20 cellular contexts compared by ENCODE assay signal in the genomic region with DNA sequence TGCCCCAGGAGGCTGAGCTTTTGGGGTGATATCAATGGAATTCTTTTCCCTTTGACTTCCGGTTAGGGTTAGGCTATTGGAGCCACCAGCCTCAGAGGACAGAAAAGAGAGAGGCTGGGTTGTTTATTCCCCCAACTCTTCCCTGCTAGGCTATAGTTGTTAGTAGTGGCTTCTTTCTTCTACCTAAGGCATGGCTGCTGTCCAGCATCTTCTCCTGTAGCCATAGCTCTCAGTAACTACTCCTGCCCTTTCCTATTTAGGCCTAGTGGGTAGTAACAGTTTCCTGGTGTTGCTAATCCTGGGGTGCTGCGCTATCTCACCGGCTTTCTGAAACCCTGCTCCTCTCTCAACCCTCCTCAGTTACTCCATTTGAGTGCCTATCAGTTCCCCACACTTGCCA.
"Had no signal": no experiment of that assay in that cellular context is flagged by ENCODE, and none has a peak within 500 bp of the region (broad histone marks: within the 10 kb centered on the region; RNA-seq: fewer than 3 reads in every experiment).

No MANE protein-coding gene starts in this region.

- H3K4me2 ChIP-seq: hepatocyte had no signal

- H3K4me3 Mint-ChIP-seq: mesothelial cell of epicardium; naive B cell; naive thymus-derived CD8-positive, alpha-beta T cell had no signal

- H3K27ac Mint-ChIP-seq: mesothelial cell of epicardium; naive B cell; naive thymus-derived CD8-positive, alpha-beta T cell had no signal

- H3K9me3 ChIP-seq: esophagus muscularis mucosa, gastroesophageal sphincter, heart left ventricle, left lung, lower lobe of right lung, mucosa of descending colon had no signal

- H3K27me3 ChIP-seq: dorsolateral prefrontal cortex, esophagus muscularis mucosa, foreskin keratinocyte, gastroesophageal sphincter, heart left ventricle, hepatocyte, left lung had no signal

- H3K27ac ChIP-seq: coronary artery, dorsolateral prefrontal cortex, esophagus muscularis mucosa, foreskin keratinocyte, gastroesophageal sphincter, heart left ventricle, hepatocyte, left lung, lower lobe of right lung had no signal

- H3K4me3 ChIP-seq: coronary artery, dorsolateral prefrontal cortex, esophagus muscularis mucosa, gastroesophageal sphincter, heart left ventricle, hepatocyte, left lung, lower lobe of right lung, mucosa of descending colon had no signal

- H2AFZ ChIP-seq: hepatocyte had no signal

- ATAC-seq: foreskin keratinocyte; gastroesophageal sphincter; heart left ventricle; left cardiac atrium; left lung; left ventricle myocardium superior; lower lobe of right lung; mucosa of descending colon; naive thymus-derived CD8-positive, alpha-beta T cell had no signal

- DNase-seq: dermis blood vessel endothelial cell; dorsolateral prefrontal cortex; effector CD4-positive, alpha-beta T cell; effector memory CD4-positive, alpha-beta T cell; foreskin keratinocyte; heart left ventricle; hypothalamus; left cardiac atrium; left lung; left ventricle myocardium superior; lower lobe of right lung; mesenchymal stem cell; mucosa of descending colon; naive B cell; naive thymus-derived CD8-positive, alpha-beta T cell had no signal

- H3K36me3 ChIP-seq: esophagus muscularis mucosa, gastroesophageal sphincter, heart left ventricle, left lung, lower lobe of right lung had no signal

- H3K4me1 ChIP-seq: esophagus muscularis mucosa, foreskin keratinocyte, gastroesophageal sphincter, heart left ventricle, left lung, lower lobe of right lung had no signal

- H3K79me2 ChIP-seq: hepatocyte had no signal

- H3K4me1 Mint-ChIP-seq: naive B cell; naive thymus-derived CD8-positive, alpha-beta T cell had no signal

- H3K36me3 Mint-ChIP-seq: naive B cell; naive thymus-derived CD8-positive, alpha-beta T cell had no signal
